ENCODE assay signal across 16 cellular contexts in genomic region chr4:105116616-105117319, GRCh38.
"Had no signal": no experiment of that assay in that cellular context is flagged by ENCODE, and none has a peak within 500 bp of the region (broad histone marks: within the 10 kb centered on the region; RNA-seq: fewer than 3 reads in every experiment).

No MANE protein-coding gene starts in this region.

- H3K4me1 ChIP-seq: right lobe of liver, suprapubic skin had no signal

- ATAC-seq: activated CD4-positive, alpha-beta T cell treated with anti-CD3 and anti-CD28 coated beads for 36 hours; activated CD8-positive, alpha-beta memory T cell treated with anti-CD3 and anti-CD28 coated beads, Interleukin-2, amount 10 ng/mL, durations not matched to agents 7 days and 5 days; stimulated activated naive CD8-positive, alpha-beta T cell treated with anti-CD3 and anti-CD28 coated beads, Interleukin-15, Interleukin-2, amounts not matched to agents 100 U/mL and 50 U/mL, for 24 hours had no signal

- H3K9me3 Mint-ChIP-seq: activated CD4-positive, alpha-beta memory T cell treated with anti-CD3 and anti-CD28 coated beads for 36 hours; activated naive CD4-positive, alpha-beta T cell treated with anti-CD3 and anti-CD28 coated beads, Interleukin-2, amount 10 ng/mL, durations not matched to agents 7 days and 5 days; activated T-cell treated with anti-CD3 and anti-CD28 coated beads, Interleukin-2, amount 50 U/mL, for 24 hours had no signal

- H3K27me3 ChIP-seq: right lobe of liver, suprapubic skin, upper lobe of left lung had no signal

- H3K36me3 Mint-ChIP-seq: activated CD4-positive, alpha-beta memory T cell treated with anti-CD3 and anti-CD28 coated beads for 36 hours; activated CD8-positive, alpha-beta memory T cell treated with anti-CD3 and anti-CD28 coated beads, Interleukin-2, amount 10 ng/mL, durations not matched to agents 7 days and 5 days; activated naive CD4-positive, alpha-beta T cell treated with anti-CD3 and anti-CD28 coated beads, Interleukin-2, amount 10 ng/mL, durations not matched to agents 7 days and 5 days had no signal

- H3K27ac Mint-ChIP-seq: activated CD4-positive, alpha-beta memory T cell treated with anti-CD3 and anti-CD28 coated beads for 36 hours; activated CD4-positive, alpha-beta T cell treated with anti-CD3 and anti-CD28 coated beads for 36 hours; activated CD8-positive, alpha-beta memory T cell treated with anti-CD3 and anti-CD28 coated beads, Interleukin-2, amount 10 ng/mL, durations not matched to agents 7 days and 5 days; activated naive CD4-positive, alpha-beta T cell treated with anti-CD3 and anti-CD28 coated beads, Interleukin-2, amount 10 ng/mL, durations not matched to agents 7 days and 5 days; activated T-cell treated with anti-CD3 and anti-CD28 coated beads, Interleukin-2, amount 50 U/mL, for 24 hours had no signal

- H3K27ac ChIP-seq: epithelial cell of prostate, right lobe of liver, suprapubic skin had no signal

- DNase-seq: activated CD4-positive, alpha-beta memory T cell treated with anti-CD3 and anti-CD28 coated beads for 36 hours; activated CD4-positive, alpha-beta T cell treated with anti-CD3 and anti-CD28 coated beads for 36 hours; activated CD8-positive, alpha-beta memory T cell treated with anti-CD3 and anti-CD28 coated beads, Interleukin-2, amount 10 ng/mL, durations not matched to agents 7 days and 5 days; activated naive CD4-positive, alpha-beta T cell treated with anti-CD3 and anti-CD28 coated beads, Interleukin-2, amount 10 ng/mL, durations not matched to agents 7 days and 5 days; activated T-cell treated with anti-CD3 and anti-CD28 coated beads, Interleukin-2, amount 50 U/mL, for 24 hours; foreskin melanocyte; head of caudate nucleus; midbrain; right lobe of liver; stimulated activated CD4-positive, alpha-beta T cell treated with anti-CD3 and anti-CD28 coated beads, Interleukin-4, amount 100 ng/mL, for 4 hours; stimulated activated CD8-positive, alpha-beta memory T cell treated with anti-CD3 and anti-CD28 coated beads, Interleukin-4, amount 100 ng/mL, for 48 hours; stimulated activated naive CD8-positive, alpha-beta T cell treated with anti-CD3 and anti-CD28 coated beads, Interleukin-15, Interleukin-2, amounts not matched to agents 100 U/mL and 50 U/mL, for 24 hours had no signal

- H3K4me3 ChIP-seq: right lobe of liver, smooth muscle cell, suprapubic skin, upper lobe of left lung had no signal

- H3K9me3 ChIP-seq: right lobe of liver, suprapubic skin, upper lobe of left lung had no signal

- H3K4me3 Mint-ChIP-seq: activated CD4-positive, alpha-beta memory T cell treated with anti-CD3 and anti-CD28 coated beads for 36 hours; activated CD4-positive, alpha-beta T cell treated with anti-CD3 and anti-CD28 coated beads for 36 hours; activated CD8-positive, alpha-beta memory T cell treated with anti-CD3 and anti-CD28 coated beads, Interleukin-2, amount 10 ng/mL, durations not matched to agents 7 days and 5 days; activated naive CD4-positive, alpha-beta T cell treated with anti-CD3 and anti-CD28 coated beads, Interleukin-2, amount 10 ng/mL, durations not matched to agents 7 days and 5 days; activated T-cell treated with anti-CD3 and anti-CD28 coated beads, Interleukin-2, amount 50 U/mL, for 24 hours had no signal

- H3K36me3 ChIP-seq: right lobe of liver, suprapubic skin, upper lobe of left lung had no signal

- H3K4me1 Mint-ChIP-seq: activated CD4-positive, alpha-beta T cell treated with anti-CD3 and anti-CD28 coated beads for 36 hours; activated CD8-positive, alpha-beta memory T cell treated with anti-CD3 and anti-CD28 coated beads, Interleukin-2, amount 10 ng/mL, durations not matched to agents 7 days and 5 days; activated naive CD4-positive, alpha-beta T cell treated with anti-CD3 and anti-CD28 coated beads, Interleukin-2, amount 10 ng/mL, durations not matched to agents 7 days and 5 days had no signal
